8 cellular contexts compared by ENCODE assay signal in genomic region chr7:16645593-16646426, GRCh38. TPM values are rescaled to one million over a fixed set of nuclear protein-coding genes. Genes with fewer than 3 reads are reported as not detected.
DNase-seq lines count a peak whose midpoint lies in the region; ATAC-seq, FAIRE-seq and TF ChIP-seq lines count a peak whose summit lies in the region.

TSS of gene ANKMY2 (minus strand) at chr7:16645754. CDS start at chr7:16645573, 181 bp downstream.
TSS of gene BZW2 (plus strand) at chr7:16646181. CDS start at chr7:16665444, 19,263 bp downstream.

- peak within 1 kb of the TSS; percentile 53 to 85 (median 68) for H3K4me3 ChIP-seq in adrenal gland
- H3K4me3 ChIP-seq in heart right ventricle: peak within 1 kb of the TSS; percentile 74 to 98 (median 90)
- peak within 1 kb of the TSS; percentile 60 to 88 (median 79) for H3K4me3 ChIP-seq in transverse colon

- TF ChIP-seq EP300 in transverse colon (IDR thresholded peaks at IDR 0.05; ENCODE audit: low read depth): no peak

- DNase-seq in GM12891 (ENCODE audit: insufficient read length, low spot score): peak; percentile 72
- DNase-seq in NCI-H1436 treated with DMSO at 0.1 percent for 48 hours (lab: John Stamatoyannopoulos, UW): peak; percentile 86
- DNase-seq in T follicular helper cell (ENCODE audit: low read depth): peak; percentile 87
- peak; percentile 95 to 98 (median 96) for DNase-seq in adrenal gland
- DNase-seq in heart right ventricle: peak; percentile 95
- DNase-seq in pons (ENCODE audit: low spot score): peak; percentile 96
- peak; percentile 95 for DNase-seq in transverse colon

- intact Hi-C loops in adrenal gland (cut with DNase I) (no loop called here), heart right ventricle (cut with DNase I) (loop anchor here in 3 of 10 donors (5.0 to 10.0 kb wide), 3 partner anchors 49 to 106 kb away; partner anchors contain the start of gene TSPAN13 (in 1 of the 3)), transverse colon (cut with DNase I; ENCODE audit: low total_unique reads) (no loop called here)

- in situ Hi-C loops in transverse colon (cut with MboI; ENCODE audit: low pct_ligation_motif_present in 1 of 4, low pct_unique_long_range_greater_than_20kb in 1 of 4, low sequenced_read_pairs in 3 of 4): no loop called here

- H3K27ac ChIP-seq in adrenal gland (peak within 1 kb of the TSS; percentile 79 to 96 (median 93)), heart right ventricle (peak within 1 kb of the TSS; percentile 73 to 98 (median 92)), transverse colon (peak within 1 kb of the TSS; percentile 93 to 98 (median 95))

- no peak for TF ChIP-seq POLR2A in GM12891 (IDR thresholded peaks at IDR 0.05; ENCODE audit: low read depth, low read length)
- TF ChIP-seq POLR2A in adrenal gland (IDR thresholded peaks at IDR 0.05): peak; percentile 97
- peak; percentile 97 for TF ChIP-seq POLR2A in transverse colon (IDR thresholded peaks at IDR 0.05)

- no peaks in the 10 kb centered on the region for H3K36me3 ChIP-seq in adrenal gland (replicated peaks in 1 of 2)
- H3K36me3 ChIP-seq in heart right ventricle: peaks cover 0 to 6% (median 0%) of the 10 kb centered on the region in 9 donors
- no peaks in the 10 kb centered on the region for H3K36me3 ChIP-seq in transverse colon

- H3K27me3 ChIP-seq in adrenal gland (no peaks in the 10 kb centered on the region), heart right ventricle (no peaks in the 10 kb centered on the region), transverse colon (no peaks in the 10 kb centered on the region)

- peak; percentile 64 for FAIRE-seq in GM12891 (lab: Jason Lieb, UNC)

- peak in 3 of 6 experiments; percentile 2 to 33 (median 14) for TF ChIP-seq CTCF in adrenal gland (IDR thresholded peaks at IDR 0.05)
- TF ChIP-seq CTCF in heart right ventricle (IDR thresholded peaks at IDR 0.05): peak in 4 of 9 donors; percentile 13 to 46 (median 26)
- peak in 1 of 5 experiments; percentile 19 for TF ChIP-seq CTCF in transverse colon (IDR thresholded peaks at IDR 0.05)

- ATAC-seq in HG02852 (IDR thresholded peaks at IDR 0.05; ENCODE audit: unreplicated experiment) (peak; percentile 94), heart right ventricle (peak; percentile 94 to 97 (median 96))

- H3K4me1 ChIP-seq in adrenal gland (replicated peaks in 1 of 2) (peaks cover 0 to 38% of the 10 kb centered on the region in 2 donors), heart right ventricle (peaks cover 6 to 80% (median 64%) of the 10 kb centered on the region in 9 donors), transverse colon (peaks cover 0 to 54% (median 33%) of the 10 kb centered on the region in 4 donors)

- 0% methylated on average over 22 to 68 of the region's 68 CpGs for WGBS in adrenal gland, 4 donors
- WGBS in heart right ventricle, 2 donors: 1% methylated on average over 58 to 68 of the region's 68 CpGs
- WGBS in transverse colon (ENCODE audit: low coverage in 1 of 2), 2 donors: 1% methylated on average over 58 of the region's 68 CpGs; no CpG with 5 or more reads in 1 of the 2 donors

- H3K9me3 ChIP-seq in adrenal gland (replicated peaks in 1 of 3) (no peaks in the 10 kb centered on the region), heart right ventricle (no peaks in the 10 kb centered on the region), transverse colon (no peaks in the 10 kb centered on the region)

TF ChIP-seq in GM12891, 5 proteins besides CTCF, POLR2A, EP300 and RAD21:
- TF ChIP-seq TAF1 (IDR thresholded peaks at IDR 0.05; ENCODE audit: low read depth, low read length) (no peak), PAX5 (IDR thresholded peaks at IDR 0.05; ENCODE audit: insufficient read depth, low read length, severe bottlenecking) (peak; percentile 98)

RNA-seq across cellular contexts. Expression of gene ANKMY2, which starts in this region (rescaled TPM):
- 0.09 TPM for polyA plus RNA-seq in GM12891 (2012; ENCODE audit: low read depth, missing spikeins)
- total RNA-seq in adrenal gland (10 to 100 TPM in 7 of 8 donors, 1 to 10 TPM in 1; 9.3 to 23.8 (median 15.8) TPM), heart right ventricle (10 to 100 TPM; 21.1 to 46.7 (median 35.8) TPM), transverse colon (10 to 100 TPM in 2 of 4 donors, 1 to 10 TPM in 1, under 1 TPM in 1; 0.75 to 22.5 (median 12.0) TPM)
- polyA plus RNA-seq in adrenal gland (10 to 100 TPM in 1 of 3 donors, 1 to 10 TPM in 2; 5.4 to 20.0 (median 7.0) TPM), heart right ventricle (10 to 100 TPM; 10.7 to 13.3 TPM)

RNA-seq across cellular contexts. Expression of gene BZW2, which starts in this region (rescaled TPM):
- polyA plus RNA-seq in GM12891 (2012; ENCODE audit: low read depth, missing spikeins): 2.5 TPM
- 10 to 100 TPM; 18.5 to 39.6 (median 34.2) TPM for total RNA-seq in adrenal gland
- 10 to 100 TPM; 11.1 to 43.0 (median 19.7) TPM for polyA plus RNA-seq in adrenal gland
- 100 to 1,000 TPM; 231 to 470 (median 351) TPM for total RNA-seq in heart right ventricle
- polyA plus RNA-seq in heart right ventricle: 100 to 1,000 TPM; 147 to 177 TPM
- total RNA-seq in transverse colon: 100 to 1,000 TPM in 1 of 4 donors, 10 to 100 TPM in 3; 16.1 to 135 (median 70.9) TPM

Comparison
In these comparisons a context has a peak if more than half of its experiments do, and no peak if none do; other contexts are left out.
1. Peak in every context shown above with its lines: DNase-seq, ATAC-seq, H3K4me3 ChIP-seq and H3K27ac ChIP-seq.